ENCODE assay signal across 12 cellular contexts in genomic region chr10:103602028-103602851, GRCh38.
"Had no signal": no experiment of that assay in that cellular context is flagged by ENCODE, and none has a peak within 500 bp of the region (broad histone marks: within the 10 kb centered on the region; RNA-seq: fewer than 3 reads in every experiment).

No MANE protein-coding gene starts in this region.

- H3K27me3 ChIP-seq: dorsolateral prefrontal cortex, heart left ventricle, neutrophil had no signal

- H3K27ac ChIP-seq: heart left ventricle, neutrophil had no signal

- DNase-seq: cortex of kidney; effector CD8-positive, alpha-beta T cell; heart left ventricle; hippocampal formation; left colon; mucosa of descending colon; stimulated activated CD4-positive, alpha-beta T cell treated with anti-CD3 and anti-CD28 coated beads, Interleukin-2, amount 100 ng/mL, for 48 hours; stimulated activated naive CD4-positive, alpha-beta T cell treated with Interleukin-2 at 50 U/mL for 16 hours had no signal

- H3K36me3 ChIP-seq: neutrophil had no signal

- H3K4me3 ChIP-seq: dorsolateral prefrontal cortex, heart left ventricle, mucosa of descending colon, smooth muscle cell had no signal

- ATAC-seq: esophagus mucosa, heart left ventricle, left colon, mucosa of descending colon had no signal

- H3K9me3 ChIP-seq: heart left ventricle, mucosa of descending colon, neutrophil had no signal

- H3K4me2 ChIP-seq: smooth muscle cell had no signal
